Comparison of ENCODE assay signal across 8 cellular contexts in the genomic region with DNA sequence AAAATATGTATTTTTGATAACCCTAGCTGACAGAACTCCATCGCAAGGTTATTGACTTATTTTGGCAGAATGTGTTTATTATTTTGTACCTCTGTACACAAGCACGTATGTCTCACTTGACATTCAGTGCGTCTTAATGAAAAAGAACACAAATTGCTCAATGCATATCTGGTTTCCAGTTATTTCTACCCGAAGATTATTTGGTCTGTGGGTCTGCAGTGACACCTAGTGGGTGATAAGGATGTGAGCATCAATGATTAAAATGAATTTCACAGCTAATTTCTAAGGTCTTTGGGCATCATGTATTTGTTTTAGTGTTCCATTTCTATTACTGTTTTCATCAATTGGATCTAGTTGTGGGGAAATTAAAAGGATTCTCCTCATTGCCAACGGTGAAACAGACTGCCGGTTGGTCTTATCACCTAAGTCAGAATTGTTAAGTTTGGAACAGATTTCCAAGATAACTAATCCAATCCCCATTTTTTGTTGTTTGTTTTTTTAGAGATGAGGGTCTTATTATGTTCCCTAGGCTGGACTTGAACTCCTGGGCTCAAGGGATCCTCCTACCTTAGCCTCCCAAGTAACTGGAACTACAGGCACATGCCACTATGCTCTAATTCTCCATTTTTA. TPM values are rescaled to one million over a fixed set of nuclear protein-coding genes. Genes with fewer than 3 reads are reported as not detected.
DNase-seq lines count a peak whose midpoint lies in the region; ATAC-seq and TF ChIP-seq lines count a peak whose summit lies in the region.

No MANE protein-coding gene starts in this region.

- no peak overlapping the region for H3K27ac ChIP-seq in GM23338 (ENCODE audit: low read depth)

- no peak overlapping the region for H2AFZ ChIP-seq in GM23338

- no peaks in the 10 kb centered on the region for H3K4me1 Mint-ChIP-seq in GM23338
- H3K4me1 Mint-ChIP-seq in activated CD8-positive, alpha-beta T cell treated with anti-CD3 and anti-CD28 coated beads, Interleukin-2, amount 10 ng/mL, durations not matched to agents 7 days and 5 days (ENCODE audit: low read depth), result no peaks in the 10 kb centered on the region
- peaks cover 4% of the 10 kb centered on the region for H3K4me1 Mint-ChIP-seq in osteocyte (ENCODE audit: unreplicated experiment)

- H3K9me3 Mint-ChIP-seq in GM23338 (no peaks in the 10 kb centered on the region), osteocyte (ENCODE audit: unreplicated experiment) (no peaks in the 10 kb centered on the region)
- H3K9me3 Mint-ChIP-seq in activated CD8-positive, alpha-beta T cell treated with anti-CD3 and anti-CD28 coated beads, Interleukin-2, amount 10 ng/mL, durations not matched to agents 7 days and 5 days (ENCODE audit: insufficient read depth), result no peaks in the 10 kb centered on the region

- H3K27me3 ChIP-seq in BJ (ENCODE audit: control insufficient read depth, insufficient read depth, low read length) (no peaks in the 10 kb centered on the region), GM23338 (ENCODE audit: insufficient read depth) (no peaks in the 10 kb centered on the region)

- peak; percentile 74 for TF ChIP-seq CTCF in BJ (IDR thresholded peaks at IDR 0.05; ENCODE audit: insufficient read depth, low read depth, low read length)
- peak; percentile 77 to 90 for TF ChIP-seq CTCF in GM23338 (conservative IDR thresholded peaks at IDR 0.05; ENCODE audit: low read depth in 2 of 2)
- peak; percentile 83 for TF ChIP-seq CTCF in osteocyte (IDR thresholded peaks at IDR 0.05)

- peaks cover 4% of the 10 kb centered on the region; the same call in 1 of the 2 replicates for H4K20me1 ChIP-seq in GM23338 (replicated peaks; ENCODE audit: insufficient read depth)

- H3K9me2 ChIP-seq in GM23338 (ENCODE audit: insufficient read depth), result no peaks in the 10 kb centered on the region

- no peak for ATAC-seq in GM23338
- ATAC-seq in activated CD8-positive, alpha-beta T cell treated with anti-CD3 and anti-CD28 coated beads, Interleukin-2, amount 10 ng/mL, durations not matched to agents 7 days and 5 days, result no peak
- no peak for ATAC-seq in GM21423 (IDR thresholded peaks at IDR 0.05; ENCODE audit: unreplicated experiment)

- H3K4me1 ChIP-seq in GM23338 (ENCODE audit: insufficient read depth), result no peaks in the 10 kb centered on the region

- no peaks in the 10 kb centered on the region for H3K27me3 Mint-ChIP-seq in GM23338 (ENCODE audit: insufficient read depth, low read depth, poor library complexity)
- H3K27me3 Mint-ChIP-seq in activated CD8-positive, alpha-beta T cell treated with anti-CD3 and anti-CD28 coated beads, Interleukin-2, amount 10 ng/mL, durations not matched to agents 7 days and 5 days (ENCODE audit: low read depth), result no peaks in the 10 kb centered on the region
- no peaks in the 10 kb centered on the region for H3K27me3 Mint-ChIP-seq in osteocyte (ENCODE audit: unreplicated experiment)

- no peak for DNase-seq in BJ (ENCODE audit: low read depth)
- peak; percentile 66 for DNase-seq in GM23338 (ENCODE audit: low spot score)
- DNase-seq in NCI-H526 treated with DMSO at 0.1 percent for 48 hours (lab: John Stamatoyannopoulos, UW), result peak; percentile 43
- DNase-seq in activated CD8-positive, alpha-beta T cell treated with anti-CD3 and anti-CD28 coated beads, Interleukin-2, amount 10 ng/mL, durations not matched to agents 7 days and 5 days, result peak; percentile 64
- DNase-seq in fibroblast of peridontal ligament (ENCODE audit: extremely low read depth), result peak; percentile 88
- no peak for DNase-seq in osteocyte (ENCODE audit: extremely low spot score, unreplicated experiment)
- no peak for DNase-seq in T1000 (lab: John Stamatoyannopoulos, UW)

- H3K4me2 ChIP-seq in GM23338, result no peak overlapping the region

- H3F3A ChIP-seq in GM23338 (replicated peaks; ENCODE audit: low read depth), result no peaks in the 10 kb centered on the region

- CTCF ChIA-PET in BJ (lab: Yijun Ruan, JAX), result interaction anchor here (0.6 to 5.5 kb wide), 25 partner anchors 8 to 600 kb away, joined by 3 to 50 read pairs (median 4); a partner anchor contains a TSS
- CTCF ChIA-PET in activated CD8-positive, alpha-beta T cell treated with anti-CD3 and anti-CD28 coated beads, Interleukin-2, amount 10 ng/mL, durations not matched to agents 7 days and 5 days (lab: Charles Lee), result interaction anchor here (0.7 to 7.4 kb wide), 42 partner anchors 9 to 739 kb away, joined by 3 to 72 read pairs (median 4); a partner anchor contains a TSS

- no peak overlapping the region for H3K4me3 ChIP-seq in BJ (ENCODE audit: low read depth, low read length)
- H3K4me3 ChIP-seq in GM23338, result no peak overlapping the region

- POLR2A ChIA-PET in BJ (lab: Charles Lee), result no interaction called here
- POLR2A ChIA-PET in activated CD8-positive, alpha-beta T cell treated with anti-CD3 and anti-CD28 coated beads, Interleukin-2, amount 10 ng/mL, durations not matched to agents 7 days and 5 days (lab: Charles Lee), result interaction anchor here (1.0 kb wide), 1 partner anchor 55 kb away, joined by 3 read pairs; no protein-coding TSS in a partner anchor

- H3K36me3 Mint-ChIP-seq in GM23338 (ENCODE audit: low read depth), result peaks cover 25% of the 10 kb centered on the region
- peaks cover 26% of the 10 kb centered on the region for H3K36me3 Mint-ChIP-seq in activated CD8-positive, alpha-beta T cell treated with anti-CD3 and anti-CD28 coated beads, Interleukin-2, amount 10 ng/mL, durations not matched to agents 7 days and 5 days (ENCODE audit: low read depth)
- peaks cover 23% of the 10 kb centered on the region for H3K36me3 Mint-ChIP-seq in osteocyte (ENCODE audit: unreplicated experiment)

- H3K36me3 ChIP-seq in BJ (ENCODE audit: control insufficient read depth, insufficient read depth, low read length) (0 out of 2 replicates have a peak, but pooled peaks cover 2% of the 10 kb centered on the region), GM23338 (ENCODE audit: insufficient read depth) (peaks cover 23% of the 10 kb centered on the region)

- H3K79me2 ChIP-seq in GM23338 (replicated peaks; ENCODE audit: insufficient read depth), result no peaks in the 10 kb centered on the region; the same call in 1 of the 2 replicates

- H3K27ac Mint-ChIP-seq in GM23338, result no peak overlapping the region
- H3K27ac Mint-ChIP-seq in activated CD8-positive, alpha-beta T cell treated with anti-CD3 and anti-CD28 coated beads, Interleukin-2, amount 10 ng/mL, durations not matched to agents 7 days and 5 days, result no peak overlapping the region
- H3K27ac Mint-ChIP-seq in osteocyte (ENCODE audit: unreplicated experiment), result no peak overlapping the region

- no peak overlapping the region for H3K4me3 Mint-ChIP-seq in GM23338
- H3K4me3 Mint-ChIP-seq in activated CD8-positive, alpha-beta T cell treated with anti-CD3 and anti-CD28 coated beads, Interleukin-2, amount 10 ng/mL, durations not matched to agents 7 days and 5 days, result no peak overlapping the region
- no peak overlapping the region for H3K4me3 Mint-ChIP-seq in osteocyte (ENCODE audit: unreplicated experiment)

TF ChIP-seq in GM23338, 12 proteins besides CTCF, POLR2A, EP300 and RAD21 (continues in another document):
- no peak for TF ChIP-seq POLR2AphosphoS5 (IDR thresholded peaks at IDR 0.05; ENCODE audit: low read depth)

RNA-seq across cellular contexts. Expression of a gene that starts 13.9 kb away (rescaled TPM):
- polyA plus RNA-seq in BJ (2011; rRNA removed) (6.9 and 12.9 TPM in 2 replicates), GM23338 (2016; fragmentation: Nextera tagmentation; extraction: Ambion mirVana) (11.9 and 12.8 TPM in 2 replicates)
- 4.8 and 6.0 TPM in 2 replicates for polyA minus RNA-seq in BJ (2011; rRNA and poly(A)+ RNA removed)
- 38.3 and 54.4 TPM in 2 replicates for total RNA-seq in GM23338 (2014; rRNA removed; shearing (Covaris generic))
- 10 to 100 TPM; 18.1 to 18.9 TPM for total RNA-seq in activated CD8-positive, alpha-beta T cell treated with anti-CD3 and anti-CD28 coated beads, Interleukin-2, amount 10 ng/mL, durations not matched to agents 7 days and 5 days
- total RNA-seq in osteocyte, result 13.1 and 14.0 TPM in 2 replicates

RNA-seq across cellular contexts. Expression of a gene that starts 30.4 kb away (rescaled TPM):
- 2.3 and 2.8 TPM in 2 replicates for polyA plus RNA-seq in BJ (2011; rRNA removed)
- polyA minus RNA-seq in BJ (2011; rRNA and poly(A)+ RNA removed), result 1.9 and 4.8 TPM in 2 replicates
- total RNA-seq in GM23338 (2014; rRNA removed; shearing (Covaris generic)), result 8.4 and 10.3 TPM in 2 replicates
- polyA plus RNA-seq in GM23338 (2016; fragmentation: Nextera tagmentation; extraction: Ambion mirVana), result 2.8 and 3.7 TPM in 2 replicates
- 1 to 10 TPM; 4.1 to 4.3 TPM for total RNA-seq in activated CD8-positive, alpha-beta T cell treated with anti-CD3 and anti-CD28 coated beads, Interleukin-2, amount 10 ng/mL, durations not matched to agents 7 days and 5 days
- total RNA-seq in osteocyte, result 5.5 and 6.2 TPM in 2 replicates

Comparison
In these comparisons a context has a peak if more than half of its experiments do, and no peak if none do; other contexts are left out.
1. DNase-seq: peak in GM23338 (single experiment), NCI-H526 treated with DMSO at 0.1 percent for 48 hours (single experiment), activated CD8-positive, alpha-beta T cell treated with anti-CD3 and anti-CD28 coated beads, Interleukin-2, amount 10 ng/mL, durations not matched to agents 7 days and 5 days (single experiment) and fibroblast of peridontal ligament (single experiment); none in BJ (single experiment), osteocyte (single experiment) and T1000 (single experiment).
2. Peak in every context shown above with its lines, with median percentiles within 50 percentile points of each other: CTCF ChIP-seq.